3 cellular contexts compared by ENCODE assay signal in genomic region chr3:133732233-133732632, GRCh38. TPM values are rescaled to one million over a fixed set of nuclear protein-coding genes. Genes with fewer than 3 reads are reported as not detected.
"Had no signal": no experiment of that assay in that cellular context is flagged by ENCODE, and none has a peak within 500 bp of the region (broad histone marks: within the 10 kb centered on the region; RNA-seq: fewer than 3 reads in every experiment).

No MANE protein-coding gene starts in this region.

RNA-seq across cellular contexts. Expression of gene TF, which starts 14.0 kb away (rescaled TPM):
- total RNA-seq: mononuclear cell had no signal
- polyA plus RNA-seq: immature natural killer cell; naive thymus-derived CD4-positive, alpha-beta T cell had no signal
